ENCODE assay signal across 9 cellular contexts in genomic region chr6:119138906-119139541, GRCh38.
A peak's percentile ranks its signal among the peaks of the same experiment; 100 is the strongest.
DNase-seq lines count a peak whose midpoint lies in the region; ATAC-seq and TF ChIP-seq lines count a peak whose summit lies in the region.
"Had no signal": no experiment of that assay in that cellular context is flagged by ENCODE, and none has a peak within 500 bp of the region (broad histone marks: within the 10 kb centered on the region; RNA-seq: fewer than 3 reads in every experiment).

No MANE protein-coding gene starts in this region.

- H3K36me3 ChIP-seq in brain microvascular endothelial cell (replicated peaks) = no peaks in the 10 kb centered on the region

- H3K9me3 Mint-ChIP-seq in natural killer cell = no peaks in the 10 kb centered on the region

- DNase-seq in OCI-M1 (lab: John Stamatoyannopoulos, UW) (peak; percentile 95), natural killer cell (no peak), NCI-H1048 (lab: John Stamatoyannopoulos, UW) (no peak), ACHN (no peak), brain microvascular endothelial cell (no peak), anterior cingulate cortex (lab: John Stamatoyannopoulos, UW) (no peak)
- DNase-seq: activated CD4-positive, alpha-beta T cell treated with anti-CD3 and anti-CD28 coated beads, Interleukin-2, amount 50 U/mL, for 48 hours had no signal

- no peaks in the 10 kb centered on the region for H3K27me3 ChIP-seq in brain microvascular endothelial cell (replicated peaks)

- H3K36me3 Mint-ChIP-seq in natural killer cell = no peaks in the 10 kb centered on the region

- intact Hi-C loops in natural killer cell (cut with micrococcal nuclease) = no loop called here

- in situ Hi-C loops in ACHN (cut with HindIII; ENCODE audit: low pct_ligation_motif_present, low pct_unique_long_range_greater_than_20kb, low sequenced_read_pairs) (no loop called here), brain microvascular endothelial cell (cut with HindIII; ENCODE audit: low pct_ligation_motif_present, low sequenced_read_pairs) (no loop called here)

- ATAC-seq in GM18870 (IDR thresholded peaks at IDR 0.05; ENCODE audit: unreplicated experiment) = peak; percentile 89
- peak; percentile 66 for ATAC-seq in HG02623 (IDR thresholded peaks at IDR 0.05; ENCODE audit: unreplicated experiment)
- ATAC-seq in natural killer cell = peak; percentile 59 to 89 (median 64)

- H3K27ac ChIP-seq in brain microvascular endothelial cell = no peak overlapping the region

- H3K27ac Mint-ChIP-seq in natural killer cell = peak overlapping the region; percentile 77 to 82

- no peak for TF ChIP-seq CTCF in natural killer cell (IDR thresholded peaks at IDR 0.05)
- no peak for TF ChIP-seq CTCF in brain microvascular endothelial cell (IDR thresholded peaks at IDR 0.05; ENCODE audit: low read depth, low read length, missing control alignments)

- H3K4me3 ChIP-seq in brain microvascular endothelial cell (ENCODE audit: low read depth, low read length) = no peak overlapping the region

- peaks cover 31 to 35% of the 10 kb centered on the region in 2 donors for H3K4me1 Mint-ChIP-seq in natural killer cell

- H3K27me3 Mint-ChIP-seq in natural killer cell (ENCODE audit: low read depth in 2 of 2) = no peaks in the 10 kb centered on the region

- peak overlapping the region; percentile 68 for H3K4me3 Mint-ChIP-seq in natural killer cell
